ENCODE assay signal across 1 cellular context in genomic region chr11:62340269-62340901, GRCh38.
TF ChIP-seq lines count a peak whose summit lies in the region.

No MANE protein-coding gene starts in this region.

TF ChIP-seq in HepG2, 621 proteins besides CTCF, POLR2A, EP300 and RAD21 (continued from another document and continues in another):
- TF ChIP-seq ZFP91 (CRISPR knock-in tag; IDR thresholded peaks at IDR 0.05; ENCODE audit: borderline replicate concordance) (0 out of 2 replicates have a peak, but pooled peaks have one; percentile 13), ZNF547 (CRISPR knock-in tag; IDR thresholded peaks at IDR 0.05) (no peak), ZNF136 (CRISPR knock-in tag; IDR thresholded peaks at IDR 0.05; ENCODE audit: low read depth) (no peak), ZMAT5 (CRISPR knock-in tag; IDR thresholded peaks at IDR 0.05; ENCODE audit: borderline replicate concordance, low read depth) (no peak), ZNF839 (CRISPR knock-in tag; IDR thresholded peaks at IDR 0.05; ENCODE audit: borderline replicate concordance) (no peak), RARA (CRISPR knock-in tag; IDR thresholded peaks at IDR 0.05) (peak; percentile 69), FOXK1 (CRISPR knock-in tag; IDR thresholded peaks at IDR 0.05; ENCODE audit: borderline replicate concordance, low read depth) (peak; percentile 30; the same call in 1 of the 2 replicates), MIXL1 (CRISPR knock-in tag; IDR thresholded peaks at IDR 0.05) (peak; percentile 79), ZNF121 (CRISPR knock-in tag; IDR thresholded peaks at IDR 0.05) (no peak), NFE2L2 (IDR thresholded peaks at IDR 0.05; ENCODE audit: low read length) (no peak), TOE1 (CRISPR knock-in tag; IDR thresholded peaks at IDR 0.05) (no peak), ZNF275 (CRISPR knock-in tag; IDR thresholded peaks at IDR 0.05; ENCODE audit: borderline replicate concordance) (no peak), ZNF510 (CRISPR knock-in tag; IDR thresholded peaks at IDR 0.05; ENCODE audit: low read depth) (no peak), SAFB2 (CRISPR knock-in tag; IDR thresholded peaks at IDR 0.05; ENCODE audit: borderline replicate concordance, low read depth) (no peak; the same call in 1 of the 2 replicates), HOXA9 (CRISPR knock-in tag; IDR thresholded peaks at IDR 0.05; ENCODE audit: borderline replicate concordance) (no peak), XBP1 (CRISPR knock-in tag; IDR thresholded peaks at IDR 0.05) (no peak), HES4 (CRISPR knock-in tag; IDR thresholded peaks at IDR 0.05; ENCODE audit: borderline replicate concordance) (no peak), NR3C1 (CRISPR knock-in tag; IDR thresholded peaks at IDR 0.05) (no peak), HOXA5 (CRISPR knock-in tag; IDR thresholded peaks at IDR 0.05) (no peak), NR2F6 (IDR thresholded peaks at IDR 0.05) (peak; percentile 35; the same call in 1 of the 2 replicates), NR2F6 (CRISPR knock-in tag; IDR thresholded peaks at IDR 0.05) (peak; percentile 60; the same call in 1 of the 2 replicates), YY1 (IDR thresholded peaks at IDR 0.05; ENCODE audit: insufficient read depth, insufficient replicate concordance, low read depth, low read length) (no peak), MLXIP (CRISPR knock-in tag; IDR thresholded peaks at IDR 0.05; ENCODE audit: borderline replicate concordance) (no peak), ATF7 (IDR thresholded peaks at IDR 0.05) (no peak), ATF7 (CRISPR knock-in tag; IDR thresholded peaks at IDR 0.05) (no peak), PBX3 (CRISPR knock-in tag; IDR thresholded peaks at IDR 0.05; ENCODE audit: borderline replicate concordance) (no peak), ARID3A (IDR thresholded peaks at IDR 0.05; ENCODE audit: low read depth, low read length) (peak; percentile 44; the same call in 1 of the 2 replicates)
- TF ChIP-seq, protein P1, sequence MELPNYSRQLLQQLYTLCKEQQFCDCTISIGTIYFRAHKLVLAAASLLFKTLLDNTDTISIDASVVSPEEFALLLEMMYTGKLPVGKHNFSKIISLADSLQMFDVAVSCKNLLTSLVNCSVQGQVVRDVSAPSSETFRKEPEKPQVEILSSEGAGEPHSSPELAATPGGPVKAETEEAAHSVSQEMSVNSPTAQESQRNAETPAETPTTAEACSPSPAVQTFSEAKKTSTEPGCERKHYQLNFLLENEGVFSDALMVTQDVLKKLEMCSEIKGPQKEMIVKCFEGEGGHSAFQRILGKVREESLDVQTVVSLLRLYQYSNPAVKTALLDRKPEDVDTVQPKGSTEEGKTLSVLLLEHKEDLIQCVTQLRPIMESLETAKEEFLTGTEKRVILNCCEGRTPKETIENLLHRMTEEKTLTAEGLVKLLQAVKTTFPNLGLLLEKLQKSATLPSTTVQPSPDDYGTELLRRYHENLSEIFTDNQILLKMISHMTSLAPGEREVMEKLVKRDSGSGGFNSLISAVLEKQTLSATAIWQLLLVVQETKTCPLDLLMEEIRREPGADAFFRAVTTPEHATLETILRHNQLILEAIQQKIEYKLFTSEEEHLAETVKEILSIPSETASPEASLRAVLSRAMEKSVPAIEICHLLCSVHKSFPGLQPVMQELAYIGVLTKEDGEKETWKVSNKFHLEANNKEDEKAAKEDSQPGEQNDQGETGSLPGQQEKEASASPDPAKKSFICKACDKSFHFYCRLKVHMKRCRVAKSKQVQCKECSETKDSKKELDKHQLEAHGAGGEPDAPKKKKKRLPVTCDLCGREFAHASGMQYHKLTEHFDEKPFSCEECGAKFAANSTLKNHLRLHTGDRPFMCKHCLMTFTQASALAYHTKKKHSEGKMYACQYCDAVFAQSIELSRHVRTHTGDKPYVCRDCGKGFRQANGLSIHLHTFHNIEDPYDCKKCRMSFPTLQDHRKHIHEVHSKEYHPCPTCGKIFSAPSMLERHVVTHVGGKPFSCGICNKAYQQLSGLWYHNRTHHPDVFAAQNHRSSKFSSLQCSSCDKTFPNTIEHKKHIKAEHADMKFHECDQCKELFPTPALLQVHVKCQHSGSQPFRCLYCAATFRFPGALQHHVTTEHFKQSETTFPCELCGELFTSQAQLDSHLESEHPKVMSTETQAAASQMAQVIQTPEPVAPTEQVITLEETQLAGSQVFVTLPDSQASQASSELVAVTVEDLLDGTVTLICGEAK (IDR thresholded peaks at IDR 0.05) = no peak
- TF ChIP-seq, protein P1 (CRISPR knock-in tag; IDR thresholded peaks at IDR 0.05) = no peak; the same call in 1 of the 2 replicates
- TF ChIP-seq, protein P2, sequence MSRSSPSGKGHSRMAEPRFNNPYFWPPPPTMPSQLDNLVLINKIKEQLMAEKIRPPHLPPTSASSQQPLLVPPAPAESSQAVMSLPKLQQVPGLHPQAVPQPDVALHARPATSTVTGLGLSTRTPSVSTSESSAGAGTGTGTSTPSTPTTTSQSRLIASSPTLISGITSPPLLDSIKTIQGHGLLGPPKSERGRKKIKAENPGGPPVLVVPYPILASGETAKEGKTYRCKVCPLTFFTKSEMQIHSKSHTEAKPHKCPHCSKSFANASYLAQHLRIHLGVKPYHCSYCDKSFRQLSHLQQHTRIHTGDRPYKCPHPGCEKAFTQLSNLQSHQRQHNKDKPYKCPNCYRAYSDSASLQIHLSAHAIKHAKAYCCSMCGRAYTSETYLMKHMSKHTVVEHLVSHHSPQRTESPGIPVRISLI (CRISPR knock-in tag; IDR thresholded peaks at IDR 0.05; ENCODE audit: borderline replicate concordance) = no peak
- TF ChIP-seq, protein P3, sequence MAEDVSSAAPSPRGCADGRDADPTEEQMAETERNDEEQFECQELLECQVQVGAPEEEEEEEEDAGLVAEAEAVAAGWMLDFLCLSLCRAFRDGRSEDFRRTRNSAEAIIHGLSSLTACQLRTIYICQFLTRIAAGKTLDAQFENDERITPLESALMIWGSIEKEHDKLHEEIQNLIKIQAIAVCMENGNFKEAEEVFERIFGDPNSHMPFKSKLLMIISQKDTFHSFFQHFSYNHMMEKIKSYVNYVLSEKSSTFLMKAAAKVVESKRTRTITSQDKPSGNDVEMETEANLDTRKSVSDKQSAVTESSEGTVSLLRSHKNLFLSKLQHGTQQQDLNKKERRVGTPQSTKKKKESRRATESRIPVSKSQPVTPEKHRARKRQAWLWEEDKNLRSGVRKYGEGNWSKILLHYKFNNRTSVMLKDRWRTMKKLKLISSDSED (CRISPR knock-in tag; IDR thresholded peaks at IDR 0.05) = no peak
- TF ChIP-seq, protein P4, sequence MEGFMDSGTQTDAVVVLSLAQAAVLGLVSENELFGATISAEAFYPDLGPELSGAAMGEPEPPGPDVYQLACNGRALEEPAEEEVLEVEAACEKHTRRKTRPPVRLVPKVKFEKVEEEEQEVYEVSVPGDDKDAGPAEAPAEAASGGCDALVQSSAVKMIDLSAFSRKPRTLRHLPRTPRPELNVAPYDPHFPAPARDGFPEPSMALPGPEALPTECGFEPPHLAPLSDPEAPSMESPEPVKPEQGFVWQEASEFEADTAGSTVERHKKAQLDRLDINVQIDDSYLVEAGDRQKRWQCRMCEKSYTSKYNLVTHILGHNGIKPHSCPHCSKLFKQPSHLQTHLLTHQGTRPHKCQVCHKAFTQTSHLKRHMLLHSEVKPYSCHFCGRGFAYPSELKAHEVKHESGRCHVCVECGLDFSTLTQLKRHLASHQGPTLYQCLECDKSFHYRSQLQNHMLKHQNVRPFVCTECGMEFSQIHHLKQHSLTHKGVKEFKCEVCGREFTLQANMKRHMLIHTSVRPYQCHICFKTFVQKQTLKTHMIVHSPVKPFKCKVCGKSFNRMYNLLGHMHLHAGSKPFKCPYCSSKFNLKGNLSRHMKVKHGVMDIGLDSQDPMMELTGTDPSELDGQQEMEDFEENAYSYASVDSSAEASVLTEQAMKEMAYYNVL (CRISPR knock-in tag; IDR thresholded peaks at IDR 0.05; ENCODE audit: borderline replicate concordance) = peak; percentile 81
